In the genomic region with DNA sequence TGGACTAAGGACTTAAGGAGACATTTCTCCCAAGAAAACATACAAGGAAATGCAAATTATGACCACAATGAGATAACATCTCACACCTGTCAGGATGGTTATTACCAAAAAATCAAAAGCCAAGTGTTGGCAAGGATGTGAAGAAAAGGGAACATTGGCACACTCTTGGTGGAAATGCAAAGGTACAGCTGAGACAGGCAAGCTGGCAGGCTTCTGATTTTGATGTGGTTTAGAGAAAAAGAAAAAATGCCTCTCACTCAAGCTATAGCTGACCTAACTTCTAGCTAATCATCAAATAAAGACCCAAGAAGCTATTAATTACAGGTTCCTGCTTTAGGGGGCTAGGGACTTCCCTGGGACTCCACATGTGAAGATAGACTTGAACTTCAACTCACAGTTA, we compare ENCODE assay signal across 16 cellular contexts.
DNase-seq lines count a peak whose midpoint lies in the region; ATAC-seq, FAIRE-seq and TF ChIP-seq lines count a peak whose summit lies in the region.
"Had no signal": no experiment of that assay in that cellular context is flagged by ENCODE, and none has a peak within 500 bp of the region (broad histone marks: within the 10 kb centered on the region; RNA-seq: fewer than 3 reads in every experiment).

No MANE protein-coding gene starts in this region.

- H3K27ac Mint-ChIP-seq in activated T-cell treated with anti-CD3 and anti-CD28 coated beads, Interleukin-2, amount 50 U/mL, for 24 hours, result peak overlapping the region; percentile 47
- H3K27ac Mint-ChIP-seq in effector memory CD8-positive, alpha-beta T cell, result peak overlapping the region in 1 of 2 donors; percentile 41

- H3K4me1 ChIP-seq in pancreas, result no peaks in the 10 kb centered on the region
- H3K4me1 ChIP-seq: BLaER1, HAP-1 had no signal

- peaks cover 19% of the 10 kb centered on the region for H3K36me3 Mint-ChIP-seq in activated T-cell treated with anti-CD3 and anti-CD28 coated beads, Interleukin-2, amount 50 U/mL, for 24 hours (ENCODE audit: low read depth)
- H3K36me3 Mint-ChIP-seq in effector memory CD8-positive, alpha-beta T cell (ENCODE audit: insufficient read depth), result no peaks in the 10 kb centered on the region

- no peaks in the 10 kb centered on the region for H3K9me3 ChIP-seq in pancreas
- H3K9me3 ChIP-seq: BLaER1, HAP-1 had no signal

- H3K27ac ChIP-seq in pancreas, result no peak overlapping the region
- H3K27ac ChIP-seq: 22Rv1, BLaER1, HL-60 had no signal

- TF ChIP-seq CTCF in pancreas (IDR thresholded peaks at IDR 0.05), result no peak

- H3K4me1 Mint-ChIP-seq in activated T-cell treated with anti-CD3 and anti-CD28 coated beads, Interleukin-2, amount 50 U/mL, for 24 hours (ENCODE audit: low read depth), result peaks cover 62% of the 10 kb centered on the region
- H3K4me1 Mint-ChIP-seq in effector memory CD8-positive, alpha-beta T cell (ENCODE audit: low read depth in 2 of 2), result peaks cover 14 to 43% of the 10 kb centered on the region in 2 donors

- no peak for DNase-seq in activated T-cell treated with anti-CD3 and anti-CD28 coated beads, Interleukin-2, amount 50 U/mL, for 24 hours
- DNase-seq in activated T-cell treated with anti-CD3 and anti-CD28 coated beads, Interleukin-2, amount 50 U/mL, for 48 hours, result no peak
- peak; percentile 66 for DNase-seq in Jurkat, Clone E6-1 (ENCODE audit: low read depth, low spot score)
- DNase-seq in effector memory CD8-positive, alpha-beta T cell, result no peak
- DNase-seq in pancreas (no peak), 8988T (no peak)
- DNase-seq: AML-193, COR-L47 had no signal

- no peak overlapping the region for H3K4me3 Mint-ChIP-seq in activated T-cell treated with anti-CD3 and anti-CD28 coated beads, Interleukin-2, amount 50 U/mL, for 24 hours
- H3K4me3 Mint-ChIP-seq in effector memory CD8-positive, alpha-beta T cell, result no peak overlapping the region

- H3K36me3 ChIP-seq in pancreas, result no peaks in the 10 kb centered on the region
- H3K36me3 ChIP-seq: BLaER1, HAP-1 had no signal

- no peaks in the 10 kb centered on the region for H3K27me3 Mint-ChIP-seq in activated T-cell treated with anti-CD3 and anti-CD28 coated beads, Interleukin-2, amount 50 U/mL, for 24 hours
- H3K27me3 Mint-ChIP-seq in effector memory CD8-positive, alpha-beta T cell, result no peaks in the 10 kb centered on the region

- H3K4me3 ChIP-seq in Jurkat, Clone E6-1 (ENCODE audit: low read length), result no peak overlapping the region
- H3K4me3 ChIP-seq in pancreas, result no peak overlapping the region
- H3K4me3 ChIP-seq: BLaER1, HAP-1, K562 had no signal

- no peaks in the 10 kb centered on the region for H3K27me3 ChIP-seq in pancreas
- H3K27me3 ChIP-seq: BLaER1 had no signal

- ATAC-seq in effector memory CD8-positive, alpha-beta T cell (replicated peaks), result peak; percentile 35
- no peak for ATAC-seq in HG02870 (IDR thresholded peaks at IDR 0.05; ENCODE audit: unreplicated experiment)
- no peak for ATAC-seq in pancreas
- ATAC-seq: K562 had no signal

- intact Hi-C loops in pancreas (cut with DNase I), result no loop called here

- no peak for FAIRE-seq in pancreas (lab: Jason Lieb, UNC)
- FAIRE-seq: D721Med, H1, K562 had no signal

- peaks cover 10% of the 10 kb centered on the region for H3K9me3 Mint-ChIP-seq in activated T-cell treated with anti-CD3 and anti-CD28 coated beads, Interleukin-2, amount 50 U/mL, for 24 hours
- no peaks in the 10 kb centered on the region for H3K9me3 Mint-ChIP-seq in effector memory CD8-positive, alpha-beta T cell
